In genomic region chr9:123761905-123762605, GRCh38 we compare ENCODE assay signal across 17 cellular contexts.
DNase-seq lines count a peak whose midpoint lies in the region; ATAC-seq and TF ChIP-seq lines count a peak whose summit lies in the region.
"Had no signal": no experiment of that assay in that cellular context is flagged by ENCODE, and none has a peak within 500 bp of the region (broad histone marks: within the 10 kb centered on the region; RNA-seq: fewer than 3 reads in every experiment).

No MANE protein-coding gene starts in this region.

- in situ Hi-C loops in GM23248 (cut with MboI) = no loop called here

- H3K4me3 ChIP-seq in GM23248 (no peak overlapping the region), adipocyte (ENCODE audit: low read length) (no peak overlapping the region), iPS-18a (ENCODE audit: low read length) (peak overlapping the region; percentile 11), A673 (ENCODE audit: low read depth, low read length, poor library complexity, severe bottlenecking) (no peak overlapping the region)
- H3K4me3 ChIP-seq: heart right ventricle, left ventricle myocardium inferior had no signal

- intact Hi-C loops in A673 (cut with micrococcal nuclease; ENCODE audit: unreplicated experiment) = no loop called here

- H3K27ac ChIP-seq in GM23248 (no peak overlapping the region), iPS-18a (ENCODE audit: low read length) (peak overlapping the region; percentile 2), A673 (ENCODE audit: low read depth, low read length, poor library complexity, severe bottlenecking) (no peak overlapping the region)
- H3K27ac ChIP-seq: epithelial cell of prostate, heart right ventricle, left ventricle myocardium inferior had no signal

- TF ChIP-seq CTCF in A673 (conservative IDR thresholded peaks at IDR 0.05; ENCODE audit: low read depth, low read length) (no peak), GM20000 (IDR thresholded peaks at IDR 0.05; ENCODE audit: extremely low read depth, missing control alignments) (no peak)

- H3K9me2 ChIP-seq in GM23248 (ENCODE audit: insufficient read depth) = peaks cover 3% of the 10 kb centered on the region; the same call in 1 of the 2 replicates

- DNase-seq in GM23248 (no peak), adipocyte (ENCODE audit: low read depth) (peak; percentile 54), renal cortical epithelial cell (ENCODE audit: low read depth) (peak; percentile 70), A673 (ENCODE audit: low spot score) (no peak), GM20000 (ENCODE audit: low spot score) (no peak), NCI-H2227 treated with DMSO at 0.1 percent for 48 hours (lab: John Stamatoyannopoulos, UW) (no peak)
- DNase-seq: activated naive CD8-positive, alpha-beta T cell treated with anti-CD3 and anti-CD28 coated beads, Interleukin-2, amount 50 U/mL, for 24 hours; activated T-cell treated with anti-CD3 and anti-CD28 coated beads, Interleukin-2, amount 50 U/mL, for 48 hours; heart right ventricle; left ventricle myocardium inferior; naive thymus-derived CD8-positive, alpha-beta T cell; NCI-H1092 treated with DMSO at 0.1 percent for 48 hours; Right ventricle myocardium superior; stimulated activated CD4-positive, alpha-beta T cell treated with anti-CD3 and anti-CD28 coated beads, Interleukin-4, amount 100 ng/mL, for 1 hour had no signal

- H3K4me1 ChIP-seq in GM23248 (ENCODE audit: insufficient read depth) (peaks cover 30% of the 10 kb centered on the region), adipocyte (ENCODE audit: control insufficient read depth, insufficient read depth, low read length) (peaks cover 12% of the 10 kb centered on the region), iPS-18a (ENCODE audit: control insufficient read depth, low read depth, low read length) (peaks cover 25% of the 10 kb centered on the region), A673 (ENCODE audit: insufficient read depth, low read length, poor library complexity, severe bottlenecking) (no peaks in the 10 kb centered on the region)

- ATAC-seq in HG02885 (IDR thresholded peaks at IDR 0.05; ENCODE audit: poor library complexity, unreplicated experiment) = no peak
- ATAC-seq: activated naive CD8-positive, alpha-beta T cell treated with anti-CD3 and anti-CD28 coated beads, Interleukin-2, amount 50 U/mL, for 24 hours; heart right ventricle; naive thymus-derived CD8-positive, alpha-beta T cell had no signal

- CTCF ChIA-PET in A673 (lab: Charles Lee) = no interaction called here

- 87 to 95% methylated on average over 4 of the region's 4 CpGs for WGBS in GM23248 (ENCODE audit: low coverage in 1 of 2, low lambda C conversion rate in 2 of 2, missing lambda C conversion rate in 2 of 2), 2 experiments

- no peaks in the 10 kb centered on the region for H3K79me2 ChIP-seq in GM23248 (ENCODE audit: insufficient read depth)

- H3K9me3 ChIP-seq in GM23248 (ENCODE audit: low read depth) = no peaks in the 10 kb centered on the region
- no peaks in the 10 kb centered on the region for H3K9me3 ChIP-seq in adipocyte (ENCODE audit: control insufficient read depth, low read length)
- H3K9me3 ChIP-seq in iPS-18a (ENCODE audit: control insufficient read depth, low read depth, low read length) = no peaks in the 10 kb centered on the region
- no peaks in the 10 kb centered on the region for H3K9me3 ChIP-seq in A673 (ENCODE audit: low read depth, low read length, poor library complexity, severe bottlenecking)
- H3K9me3 ChIP-seq: heart right ventricle, left ventricle myocardium inferior had no signal

- H3K36me3 ChIP-seq in GM23248 (ENCODE audit: low read depth) (no peaks in the 10 kb centered on the region), adipocyte (ENCODE audit: control insufficient read depth, insufficient read depth, low read length, severe bottlenecking) (no peaks in the 10 kb centered on the region), iPS-18a (ENCODE audit: control insufficient read depth, low read depth, low read length) (no peaks in the 10 kb centered on the region), A673 (ENCODE audit: insufficient read depth, low read length, poor library complexity, severe bottlenecking) (no peaks in the 10 kb centered on the region)
- H3K36me3 ChIP-seq: left ventricle myocardium inferior had no signal

- no peak overlapping the region for H2AFZ ChIP-seq in GM23248

- no peaks in the 10 kb centered on the region for H4K20me1 ChIP-seq in GM23248 (ENCODE audit: insufficient read depth)

- peaks cover 28% of the 10 kb centered on the region; the same call in 1 of the 2 replicates for H3F3A ChIP-seq in GM23248 (ENCODE audit: insufficient read depth)

- H3K9ac ChIP-seq in GM23248 = no peak overlapping the region
- no peak overlapping the region for H3K9ac ChIP-seq in adipocyte (ENCODE audit: low read length)
- no peak overlapping the region for H3K9ac ChIP-seq in iPS-18a (ENCODE audit: low read length)

- POLR2A ChIA-PET in A673 (lab: Charles Lee; ENCODE audit: low non-redundant PET) = interaction anchor here (0.6 kb wide), 1 partner anchor 20 kb away, joined by 3 read pairs; no protein-coding TSS in a partner anchor

- H3K4me2 ChIP-seq in GM23248 (ENCODE audit: unreplicated experiment) = peak overlapping the region; percentile 19

- H3K27me3 ChIP-seq in GM23248 (replicated peaks; ENCODE audit: insufficient read depth) (no peaks in the 10 kb centered on the region), adipocyte (replicated peaks; ENCODE audit: control insufficient read depth, insufficient read depth, low read length) (no peaks in the 10 kb centered on the region), iPS-18a (ENCODE audit: control insufficient read depth, insufficient read depth, low read length) (no peaks in the 10 kb centered on the region), A673 (replicated peaks; ENCODE audit: insufficient read depth, low read depth, low read length, poor library complexity) (no peaks in the 10 kb centered on the region)
- H3K27me3 ChIP-seq: heart right ventricle had no signal

- no TSS peak for BruUV-seq in A673 (replicated peaks; lab: Mats Ljungman, UMichigan)

Comparison
In these comparisons a context has a peak if more than half of its experiments do, and no peak if none do; other contexts are left out.
1. DNase-seq: peak in adipocyte (single experiment) and renal cortical epithelial cell (single experiment); none in GM23248 (single experiment), A673 (single experiment), GM20000 (single experiment) and NCI-H2227 treated with DMSO at 0.1 percent for 48 hours (single experiment).